In genomic region chr7:135715055-135715522, GRCh38 we compare ENCODE assay signal across 32 cellular contexts. TPM values are rescaled to one million over a fixed set of nuclear protein-coding genes. Genes with fewer than 3 reads are reported as not detected.
A peak's percentile ranks its signal among the peaks of the same experiment; 100 is the strongest.
DNase-seq lines count a peak whose midpoint lies in the region; ATAC-seq, FAIRE-seq and TF ChIP-seq lines count a peak whose summit lies in the region.
"Had no signal": no experiment of that assay in that cellular context is flagged by ENCODE, and none has a peak within 500 bp of the region (broad histone marks: within the 10 kb centered on the region; RNA-seq: fewer than 3 reads in every experiment).

No MANE protein-coding gene starts in this region.

- H4K20me1 ChIP-seq in PC-9 (ENCODE audit: insufficient read depth) = no peaks in the 10 kb centered on the region
- H4K20me1 ChIP-seq in H1 (replicated peaks in 1 of 2; ENCODE audit: control insufficient read depth in 1 of 2, insufficient read depth in 2 of 2, low read length in 2 of 2) = peaks cover 0 to 5% of the 10 kb centered on the region in 2 experiments
- H4K20me1 ChIP-seq: BLaER1 had no signal

- H3K27me3 ChIP-seq in PC-9 (ENCODE audit: insufficient read depth, low read depth) = no peaks in the 10 kb centered on the region
- no peaks in the 10 kb centered on the region for H3K27me3 ChIP-seq in H1 (replicated peaks in 1 of 4; ENCODE audit: control insufficient read depth in 3 of 4, extremely low read depth in 1 of 4, insufficient read depth in 3 of 4, low read length in 3 of 4)
- H3K27me3 ChIP-seq in parathyroid adenoma (ENCODE audit: control insufficient read depth, insufficient read depth, low read length) = no peaks in the 10 kb centered on the region
- H3K27me3 ChIP-seq in gastroesophageal sphincter = peaks cover 19% of the 10 kb centered on the region
- H3K27me3 ChIP-seq: BLaER1, uterus had no signal

- no peak overlapping the region for H3K4ac ChIP-seq in H1 (replicated peaks; ENCODE audit: insufficient read length, low read depth, low read length)

- TF ChIP-seq CTCF in PC-9 (conservative IDR thresholded peaks at IDR 0.05) = no peak
- no peak for TF ChIP-seq CTCF in H1 (IDR thresholded peaks at IDR 0.05; ENCODE audit: control extremely low read depth in 1 of 3, insufficient read depth in 1 of 3, low read depth in 1 of 3, low read length in 3 of 3)
- TF ChIP-seq CTCF in parathyroid adenoma (IDR thresholded peaks at IDR 0.05) = no peak
- no peak for TF ChIP-seq CTCF in glutamatergic neuron (IDR thresholded peaks at IDR 0.05; ENCODE audit: partially characterized antibody, unreplicated experiment)
- no peak for TF ChIP-seq CTCF in gastroesophageal sphincter (IDR thresholded peaks at IDR 0.05)

- H3K9me3 Mint-ChIP-seq in glutamatergic neuron (ENCODE audit: unreplicated experiment) = peaks cover 3% of the 10 kb centered on the region
- H3K9me3 Mint-ChIP-seq: activated CD8-positive, alpha-beta T cell treated with anti-CD3 and anti-CD28 coated beads for 36 hours; activated T-helper 1 cell treated with anti-CD3 and anti-CD28 coated beads, Interleukin-12 subunit alpha, Interleukin-12 subunit beta, Interleukin-2, Interleukin-4 antibody, amounts not matched to agents 30 ng/mL and 10 ng/mL and 1 ng/mL, durations not matched to agents 14 hours and 24 hours and 36 hours; stimulated activated naive B cell treated with anti-CD40 and anti-IgM and Interleukin-4, amounts not matched to agents 10 μg/mL and 1 μg/mL and 100 μg/mL, for 72 hours had no signal

- H4K8ac ChIP-seq in H1 (ENCODE audit: extremely low read depth, insufficient read depth, low read length) = no peak overlapping the region

- 0 out of 2 replicates have a peak overlapping the region, but pooled peaks have one; percentile 36 for H2BK15ac ChIP-seq in H1 (ENCODE audit: low read length)

- FAIRE-seq in GM12891 (lab: Jason Lieb, UNC) (peak; percentile 28), H1 (lab: Jason Lieb, UNC) (no peak)

- H3K56ac ChIP-seq in H1 (replicated peaks; ENCODE audit: insufficient read length, low read depth, low read length) = peak overlapping the region; percentile 83

- H3K9me3 ChIP-seq in PC-9 (ENCODE audit: insufficient read depth, low read depth) (no peaks in the 10 kb centered on the region), H1 (ENCODE audit: insufficient read depth in 2 of 2, low read depth in 1 of 2, low read length in 1 of 2) (no peaks in the 10 kb centered on the region), parathyroid adenoma (ENCODE audit: control insufficient read depth, low read length) (no peaks in the 10 kb centered on the region), gastroesophageal sphincter (no peaks in the 10 kb centered on the region)
- H3K9me3 ChIP-seq: BLaER1, left ventricle myocardium inferior, prostate gland, uterus had no signal

- H3K79me2 ChIP-seq in PC-9 (ENCODE audit: low read depth) (no peaks in the 10 kb centered on the region), H1 (ENCODE audit: control insufficient read depth in 1 of 2, insufficient read depth in 2 of 2, low read length in 2 of 2) (no peaks in the 10 kb centered on the region), parathyroid adenoma (no peaks in the 10 kb centered on the region)

- POLR2A ChIA-PET in PC-9 (lab: Charles Lee; ENCODE audit: unreplicated experiment) = interaction anchor here (0.6 kb wide), 1 partner anchor 51 kb away, joined by 6 read pairs; no protein-coding TSS in a partner anchor
- POLR2A ChIA-PET in H1 (lab: Charles Lee; ENCODE audit: partially characterized antibody) = no interaction called here

- CTCF ChIA-PET in PC-9 (lab: Charles Lee) (no interaction called here), H1 (lab: Charles Lee; ENCODE audit: partially characterized antibody) (interaction anchor here (1.0 to 14.4 kb wide), 9 partner anchors 9 to 42 kb away, joined by 3 to 133 read pairs (median 5); partner anchors contain the start of gene SLC13A4)

- H2BK5ac ChIP-seq in H1 (ENCODE audit: low read depth, low read length) = no peak overlapping the region; the same call in 1 of the 2 replicates

- TF ChIP-seq RAD21 in H1 (IDR thresholded peaks at IDR 0.05 in 1 of 2, conservative IDR thresholded peaks at IDR 0.05 in 1 of 2; ENCODE audit: low read depth in 2 of 2, low read length in 2 of 2) = no peak

- H3K36me3 Mint-ChIP-seq in glutamatergic neuron (ENCODE audit: unreplicated experiment) = no peaks in the 10 kb centered on the region
- H3K36me3 Mint-ChIP-seq: stimulated activated naive B cell treated with anti-CD40 and anti-IgM and Interleukin-4, amounts not matched to agents 10 μg/mL and 1 μg/mL and 100 μg/mL, for 72 hours had no signal

- H3F3A ChIP-seq in PC-9 (ENCODE audit: insufficient read depth, low read depth) = peaks cover 33% of the 10 kb centered on the region

- H2AK5ac ChIP-seq in H1 (ENCODE audit: low read depth, low read length) = no peak overlapping the region

- H4K5ac ChIP-seq in H1 (ENCODE audit: insufficient read length, low read depth, low read length) = no peak overlapping the region

- intact Hi-C loops in PC-9 (cut with micrococcal nuclease; ENCODE audit: unreplicated experiment) = loop anchor here (2.0 kb wide), 1 partner anchor 36 kb away; no protein-coding TSS in a partner anchor

- H4K91ac ChIP-seq in H1 (replicated peaks; ENCODE audit: insufficient read length, low read length) = no peak overlapping the region

- peaks cover 7% of the 10 kb centered on the region for H3K27me3 Mint-ChIP-seq in glutamatergic neuron (ENCODE audit: unreplicated experiment)

- no peak for TF ChIP-seq EP300 in H1 (IDR thresholded peaks at IDR 0.05; ENCODE audit: borderline replicate concordance in 1 of 2, low read depth in 2 of 2, low read length in 2 of 2)
- TF ChIP-seq EP300 in gastroesophageal sphincter (IDR thresholded peaks at IDR 0.05) = no peak

- no peaks in the 10 kb centered on the region for H3K36me3 ChIP-seq in PC-9 (ENCODE audit: low read depth)
- H3K36me3 ChIP-seq in H1 (ENCODE audit: control insufficient read depth in 2 of 4, insufficient read depth in 4 of 4, low read length in 3 of 4) = no peaks in the 10 kb centered on the region
- no peaks in the 10 kb centered on the region for H3K36me3 ChIP-seq in parathyroid adenoma (ENCODE audit: control insufficient read depth, insufficient read depth, low read length)
- no peaks in the 10 kb centered on the region for H3K36me3 ChIP-seq in gastroesophageal sphincter
- H3K36me3 ChIP-seq: BLaER1, left ventricle myocardium inferior, prostate gland, uterus had no signal

- H2AFZ ChIP-seq in PC-9 (peak overlapping the region; percentile 61; the same call in 1 of the 2 replicates), H1 (ENCODE audit: low read length) (no peak overlapping the region), parathyroid adenoma (peak overlapping the region; percentile 75)

- no peak overlapping the region for H2BK12ac ChIP-seq in H1 (ENCODE audit: low read depth, low read length)

- DNase-seq in GM12891 (ENCODE audit: insufficient read length, low spot score) (no peak), PC-9 (no peak), H1 (ENCODE audit: low read depth in 1 of 2, low spot score in 2 of 2) (no peak), glutamatergic neuron (no peak), NCI-H2171 treated with DMSO at 0.1 percent for 48 hours (lab: John Stamatoyannopoulos, UW) (no peak)
- DNase-seq: activated CD4-positive, alpha-beta T cell treated with anti-CD3 and anti-CD28 coated beads for 36 hours; activated CD8-positive, alpha-beta memory T cell treated with anti-CD3 and anti-CD28 coated beads, Interleukin-2, amount 50 U/mL, for 48 hours; activated CD8-positive, alpha-beta T cell treated with anti-CD3 and anti-CD28 coated beads for 36 hours; activated naive CD4-positive, alpha-beta T cell treated with Interleukin-2 at 50 U/mL for 16 hours; central memory CD4-positive, alpha-beta T cell; head of caudate nucleus; KBM-7; left ventricle myocardium inferior; NCI-H1105 treated with DMSO at 0.1 percent for 48 hours; NCI-H187 treated with DMSO at 0.1 percent for 48 hours; NCI-H2171; NCI-H510A; OCI-M1; stimulated activated naive B cell treated with anti-CD40 and anti-IgM and Interleukin-4, amounts not matched to agents 10 μg/mL and 1 μg/mL and 100 μg/mL, for 72 hours; uterus had no signal

- peak overlapping the region; percentile 69 for H3K4me2 ChIP-seq in PC-9
- no peak overlapping the region for H3K4me2 ChIP-seq in H1 (ENCODE audit: insufficient read depth in 1 of 2, low read depth in 2 of 2, low read length in 2 of 2)
- no peak overlapping the region for H3K4me2 ChIP-seq in parathyroid adenoma (ENCODE audit: low read length)
- H3K4me2 ChIP-seq: BLaER1 had no signal

- BruUV-seq in PC-9 (replicated peaks; lab: Mats Ljungman, UMichigan) = no TSS peak

- H3K4me1 Mint-ChIP-seq in glutamatergic neuron (ENCODE audit: low read depth, unreplicated experiment) = peaks cover 32% of the 10 kb centered on the region
- H3K4me1 Mint-ChIP-seq: activated CD4-positive, alpha-beta T cell treated with anti-CD3 and anti-CD28 coated beads for 36 hours; stimulated activated naive B cell treated with anti-CD40 and anti-IgM and Interleukin-4, amounts not matched to agents 10 μg/mL and 1 μg/mL and 100 μg/mL, for 72 hours had no signal

- H3K4me3 Mint-ChIP-seq in glutamatergic neuron (ENCODE audit: unreplicated experiment) = no peak overlapping the region
- H3K4me3 Mint-ChIP-seq: activated CD4-positive, alpha-beta T cell treated with anti-CD3 and anti-CD28 coated beads for 36 hours; activated CD8-positive, alpha-beta T cell treated with anti-CD3 and anti-CD28 coated beads for 36 hours; activated T-helper 1 cell treated with anti-CD3 and anti-CD28 coated beads, Interleukin-12 subunit alpha, Interleukin-12 subunit beta, Interleukin-2, Interleukin-4 antibody, amounts not matched to agents 30 ng/mL and 10 ng/mL and 1 ng/mL, durations not matched to agents 14 hours and 24 hours and 36 hours; stimulated activated naive B cell treated with anti-CD40 and anti-IgM and Interleukin-4, amounts not matched to agents 10 μg/mL and 1 μg/mL and 100 μg/mL, for 72 hours had no signal

- TF ChIP-seq POLR2A in GM12891 (IDR thresholded peaks at IDR 0.05; ENCODE audit: low read depth, low read length) (no peak), H1 (IDR thresholded peaks at IDR 0.05; ENCODE audit: control extremely low read depth in 1 of 2, low read depth in 2 of 2, low read length in 2 of 2) (no peak), gastroesophageal sphincter (IDR thresholded peaks at IDR 0.05) (no peak)

- no peak overlapping the region; the same call in 1 of the 2 replicates for H3K4me3 ChIP-seq in PC-9
- H3K4me3 ChIP-seq in H1 (ENCODE audit: extremely low read depth in 1 of 4, insufficient read depth in 2 of 4, low read depth in 3 of 4, low read length in 4 of 4) = no peak overlapping the region
- H3K4me3 ChIP-seq in parathyroid adenoma (ENCODE audit: low read depth, low read length) = no peak overlapping the region
- no peak overlapping the region for H3K4me3 ChIP-seq in gastroesophageal sphincter
- H3K4me3 ChIP-seq: BLaER1, left ventricle myocardium inferior, prostate gland, uterus had no signal

- no peak overlapping the region for H2BK120ac ChIP-seq in H1 (replicated peaks; ENCODE audit: low read depth, low read length)

- H3K18ac ChIP-seq in H1 (ENCODE audit: extremely low read depth, low read length) = no peak overlapping the region

- H3K9ac ChIP-seq in H1 (replicated peaks in 1 of 4; ENCODE audit: extremely low read depth in 1 of 4, low read depth in 3 of 4, low read length in 3 of 4) (no peak overlapping the region), parathyroid adenoma (no peak overlapping the region)
- H3K9ac ChIP-seq: BLaER1 had no signal

- H3K23me2 ChIP-seq in H1 (ENCODE audit: low read depth, low read length) = peaks cover 6% of the 10 kb centered on the region; the same call in 1 of the 2 replicates

- H3K27ac ChIP-seq in PC-9 (0 out of 2 replicates have a peak overlapping the region, but pooled peaks have one; percentile 65), H1 (ENCODE audit: low read depth, low read length) (no peak overlapping the region), parathyroid adenoma (no peak overlapping the region), gastroesophageal sphincter (no peak overlapping the region)
- H3K27ac ChIP-seq: BLaER1, left ventricle myocardium inferior, prostate gland, uterus had no signal

- ATAC-seq in GM21381 (IDR thresholded peaks at IDR 0.05; ENCODE audit: unreplicated experiment) = no peak
- no peak for ATAC-seq in gastroesophageal sphincter
- ATAC-seq: activated CD4-positive, alpha-beta T cell treated with anti-CD3 and anti-CD28 coated beads for 36 hours; activated CD8-positive, alpha-beta T cell treated with anti-CD3 and anti-CD28 coated beads for 36 hours; Right ventricle myocardium inferior; stimulated activated naive B cell treated with anti-CD40 and anti-IgM and Interleukin-4, amounts not matched to agents 10 μg/mL and 1 μg/mL and 100 μg/mL, for 72 hours had no signal

- no peaks in the 10 kb centered on the region for H3K9me2 ChIP-seq in PC-9 (ENCODE audit: insufficient read depth)

- H3K4me1 ChIP-seq in PC-9 (replicated peaks; ENCODE audit: insufficient read depth) (peaks cover 37% of the 10 kb centered on the region), H1 (replicated peaks in 1 of 4; ENCODE audit: control insufficient read depth in 3 of 4, insufficient read depth in 4 of 4, low read length in 3 of 4) (peaks cover 0 to 4% (median 2%) of the 10 kb centered on the region in 4 experiments; a peak in 1 of 7 replicates), parathyroid adenoma (peaks cover 4% of the 10 kb centered on the region), gastroesophageal sphincter (peaks cover 0 to 8% (median 0%) of the 10 kb centered on the region in 3 donors)
- H3K4me1 ChIP-seq: BLaER1, prostate gland, uterus had no signal

- no peaks in the 10 kb centered on the region for H3K79me1 ChIP-seq in H1 (ENCODE audit: low read depth, low read length)

- H3K14ac ChIP-seq in H1 (ENCODE audit: insufficient read length) = no peak overlapping the region

- peak overlapping the region; percentile 76; the same call in 1 of the 2 replicates for H2BK20ac ChIP-seq in H1 (ENCODE audit: low read length)

- no peak overlapping the region for H3K27ac Mint-ChIP-seq in glutamatergic neuron (ENCODE audit: unreplicated experiment)
- H3K27ac Mint-ChIP-seq: activated CD4-positive, alpha-beta T cell treated with anti-CD3 and anti-CD28 coated beads for 36 hours; activated CD8-positive, alpha-beta T cell treated with anti-CD3 and anti-CD28 coated beads for 36 hours; activated T-helper 1 cell treated with anti-CD3 and anti-CD28 coated beads, Interleukin-12 subunit alpha, Interleukin-12 subunit beta, Interleukin-2, Interleukin-4 antibody, amounts not matched to agents 30 ng/mL and 10 ng/mL and 1 ng/mL, durations not matched to agents 14 hours and 24 hours and 36 hours; stimulated activated naive B cell treated with anti-CD40 and anti-IgM and Interleukin-4, amounts not matched to agents 10 μg/mL and 1 μg/mL and 100 μg/mL, for 72 hours had no signal

- no peak overlapping the region for H3K23ac ChIP-seq in H1 (ENCODE audit: insufficient read length)

- 77 to 100% methylated on average over 2 to 5 of the region's 5 CpGs for WGBS in H1 (ENCODE audit: extremely low coverage in 1 of 2, insufficient coverage in 1 of 2, insufficient read length in 1 of 2, insufficient replicate concordance in 2 of 2, low coverage in 1 of 2, low lambda C conversion rate in 2 of 2, missing lambda C conversion rate in 1 of 2), 2 experiments
- WGBS in gastroesophageal sphincter (ENCODE audit: low coverage in 1 of 2), 2 donors = 87 to 90% methylated on average over 4 to 5 of the region's 5 CpGs

RNA-seq across cellular contexts. Expression of gene SLC13A4, which starts 12.9 kb away (rescaled TPM):
- 0.01 TPM for polyA plus RNA-seq in GM12891 (2012; ENCODE audit: low read depth, missing spikeins)
- total RNA-seq in PC-9 (2021) (not detected in 2 replicates), glutamatergic neuron (ENCODE audit: unreplicated experiment) (not detected), gastroesophageal sphincter (1 to 10 TPM in 1 of 4 donors, under 1 TPM in 1, not detected in 2; 0.27 to 1.7 TPM)
- total RNA-seq in H1 (2021; fragmentation: NEBNext Ultra II Directional; extraction: Animal tissue kit (Norgen Biotek cat#: 25700)) = 3.7 and 3.9 TPM in 2 replicates
- 5.9 and 7.5 TPM in 2 replicates for polyA plus RNA-seq in H1 (2011; rRNA removed)
- 5.9 TPM for polyA plus RNA-seq in H1 (2011; cell fraction: cytosol; rRNA removed)
- polyA plus RNA-seq in H1 (2011; cell fraction: nucleus; rRNA removed) = 8.6 TPM
- 5.2 to 7.9 TPM (median 6.0 TPM) in 4 replicates for polyA plus RNA-seq in H1 (2012, experiment 1 of 2)
- polyA plus RNA-seq in H1 (2012, experiment 2 of 2) = 2.0 TPM
- 5.7 TPM for polyA plus RNA-seq in H1 (2013, experiment 1 of 2)
- polyA plus RNA-seq in H1 (2013, experiment 2 of 2) = 5.8 TPM
- 7.0 and 11.1 TPM in 2 replicates for polyA minus RNA-seq in H1 (2011; rRNA and poly(A)+ RNA removed)
- polyA minus RNA-seq in H1 (2011; cell fraction: cytosol; rRNA and poly(A)+ RNA removed) = 2.4 TPM
- polyA minus RNA-seq in H1 (2011; cell fraction: nucleus; rRNA and poly(A)+ RNA removed) = 7.2 TPM
- total RNA-seq: activated CD4-positive, alpha-beta T cell treated with anti-CD3 and anti-CD28 coated beads for 36 hours; activated CD8-positive, alpha-beta T cell treated with anti-CD3 and anti-CD28 coated beads for 36 hours; activated T-helper 1 cell treated with anti-CD3 and anti-CD28 coated beads, Interleukin-12 subunit alpha, Interleukin-12 subunit beta, Interleukin-2, Interleukin-4 antibody, amounts not matched to agents 30 ng/mL and 10 ng/mL and 1 ng/mL, durations not matched to agents 14 hours and 24 hours and 36 hours; fibroblast of villous mesenchyme; HT-29; MCF 10A; mesenteric fat pad; Right ventricle myocardium inferior had no signal

RNA-seq across cellular contexts. Expression of gene FAM180A, which starts 33.5 kb away (rescaled TPM):
- polyA plus RNA-seq in GM12891 (2012; ENCODE audit: low read depth, missing spikeins) = not detected
- not detected in 2 replicates for total RNA-seq in PC-9 (2021)
- not detected in 2 replicates for total RNA-seq in H1 (2021; fragmentation: NEBNext Ultra II Directional; extraction: Animal tissue kit (Norgen Biotek cat#: 25700))
- polyA plus RNA-seq in H1 (2011; rRNA removed) = not detected in 2 replicates
- polyA plus RNA-seq in H1 (2011; cell fraction: cytosol; rRNA removed) = not detected
- polyA plus RNA-seq in H1 (2011; cell fraction: nucleus; rRNA removed) = not detected
- polyA plus RNA-seq in H1 (2012, experiment 1 of 2) = not detected in 4 replicates
- not detected for polyA plus RNA-seq in H1 (2012, experiment 2 of 2)
- not detected for polyA plus RNA-seq in H1 (2013, experiment 1 of 2)
- not detected for polyA plus RNA-seq in H1 (2013, experiment 2 of 2)
- polyA minus RNA-seq in H1 (2011; rRNA and poly(A)+ RNA removed) = not detected in 2 replicates
- not detected for polyA minus RNA-seq in H1 (2011; cell fraction: cytosol; rRNA and poly(A)+ RNA removed)
- not detected for polyA minus RNA-seq in H1 (2011; cell fraction: nucleus; rRNA and poly(A)+ RNA removed)
- not detected for total RNA-seq in glutamatergic neuron (ENCODE audit: unreplicated experiment)
- total RNA-seq in gastroesophageal sphincter = 1 to 10 TPM; 2.6 to 8.5 (median 3.7) TPM
- total RNA-seq: activated CD4-positive, alpha-beta T cell treated with anti-CD3 and anti-CD28 coated beads for 36 hours; activated CD8-positive, alpha-beta T cell treated with anti-CD3 and anti-CD28 coated beads for 36 hours; activated T-helper 1 cell treated with anti-CD3 and anti-CD28 coated beads, Interleukin-12 subunit alpha, Interleukin-12 subunit beta, Interleukin-2, Interleukin-4 antibody, amounts not matched to agents 30 ng/mL and 10 ng/mL and 1 ng/mL, durations not matched to agents 14 hours and 24 hours and 36 hours; HT-29; MCF 10A; temporal lobe had no signal

RNA-seq across cellular contexts. Expression of gene STMP1, which starts 52.8 kb away (rescaled TPM):
- polyA plus RNA-seq in GM12891 (2012; ENCODE audit: low read depth, missing spikeins) = 20.8 TPM
- 60.4 and 77.0 TPM in 2 replicates for total RNA-seq in PC-9 (2021)
- 36.7 and 36.9 TPM in 2 replicates for total RNA-seq in H1 (2021; fragmentation: NEBNext Ultra II Directional; extraction: Animal tissue kit (Norgen Biotek cat#: 25700))
- polyA plus RNA-seq in H1 (2011; rRNA removed) = 14.3 and 22.7 TPM in 2 replicates
- 20.7 TPM for polyA plus RNA-seq in H1 (2011; cell fraction: cytosol; rRNA removed)
- polyA plus RNA-seq in H1 (2011; cell fraction: nucleus; rRNA removed) = 7.9 TPM
- 20.4 to 33.0 TPM (median 21.8 TPM) in 4 replicates for polyA plus RNA-seq in H1 (2012, experiment 1 of 2)
- polyA plus RNA-seq in H1 (2012, experiment 2 of 2) = 14.9 TPM
- polyA plus RNA-seq in H1 (2013, experiment 1 of 2) = 35.3 TPM
- 35.1 TPM for polyA plus RNA-seq in H1 (2013, experiment 2 of 2)
- 12.7 and 13.7 TPM in 2 replicates for polyA minus RNA-seq in H1 (2011; rRNA and poly(A)+ RNA removed)
- polyA minus RNA-seq in H1 (2011; cell fraction: cytosol; rRNA and poly(A)+ RNA removed) = 14.7 TPM
- polyA minus RNA-seq in H1 (2011; cell fraction: nucleus; rRNA and poly(A)+ RNA removed) = 22.0 TPM
- 54.6 TPM for total RNA-seq in glutamatergic neuron (ENCODE audit: unreplicated experiment)
- total RNA-seq in gastroesophageal sphincter = 10 to 100 TPM in 2 of 4 donors, 1 to 10 TPM in 2; 6.5 to 17.4 (median 11.9) TPM
